Comparison of ENCODE assay signal across 1 cellular context in genomic region chr6:87472525-87473418, GRCh38.
TF ChIP-seq lines count a peak whose summit lies in the region.

Gene SLC35A1, plus strand, starts transcription at chr6:87472974. Its CDS starts 30 bp downstream, at chr6:87473004.

TF ChIP-seq in HepG2, 621 proteins besides CTCF, POLR2A, EP300 and RAD21 (continued from another document and continues in another):
- TF ChIP-seq ETV6 (CRISPR knock-in tag; conservative IDR thresholded peaks at IDR 0.05) (no peak), ZNF607 (CRISPR knock-in tag; IDR thresholded peaks at IDR 0.05; ENCODE audit: borderline replicate concordance) (peak; percentile 56), ZBTB39 (CRISPR knock-in tag; IDR thresholded peaks at IDR 0.05) (no peak), AGO1 (IDR thresholded peaks at IDR 0.05; ENCODE audit: low read depth, low read length, poor library complexity, severe bottlenecking) (no peak), SP2 (CRISPR knock-in tag; IDR thresholded peaks at IDR 0.05) (no peak; the same call in 1 of the 2 replicates), MTF1 (CRISPR knock-in tag; IDR thresholded peaks at IDR 0.05) (no peak), RBFOX2 (IDR thresholded peaks at IDR 0.05; ENCODE audit: low read depth, low read length) (peak; percentile 84), HNRNPL (IDR thresholded peaks at IDR 0.05; ENCODE audit: low read depth, low read length) (no peak), ZNF510 (CRISPR knock-in tag; IDR thresholded peaks at IDR 0.05; ENCODE audit: low read depth) (no peak), NFE2L2 (IDR thresholded peaks at IDR 0.05; ENCODE audit: low read length) (no peak), KLF12 (CRISPR knock-in tag; IDR thresholded peaks at IDR 0.05; ENCODE audit: borderline replicate concordance) (peak; percentile 87), ZNF781 (CRISPR knock-in tag; IDR thresholded peaks at IDR 0.05; ENCODE audit: borderline replicate concordance, not compliant biosample characterization) (peak; percentile 21), ZNF30 (CRISPR knock-in tag; IDR thresholded peaks at IDR 0.05) (no peak), ZNF382 (CRISPR knock-in tag; IDR thresholded peaks at IDR 0.05; ENCODE audit: borderline replicate concordance) (no peak), ZC3H4 (CRISPR knock-in tag; IDR thresholded peaks at IDR 0.05; ENCODE audit: borderline replicate concordance) (no peak), ZNF720 (CRISPR knock-in tag; IDR thresholded peaks at IDR 0.05) (no peak), ZSCAN25 (CRISPR knock-in tag; IDR thresholded peaks at IDR 0.05) (no peak), KAT8 (CRISPR knock-in tag; IDR thresholded peaks at IDR 0.05) (peak; percentile 91), ARID3A (IDR thresholded peaks at IDR 0.05; ENCODE audit: low read depth, low read length) (no peak), GFI1 (CRISPR knock-in tag; IDR thresholded peaks at IDR 0.05; ENCODE audit: borderline replicate concordance) (peak; percentile 41; the same call in 1 of the 2 replicates), ISX (CRISPR knock-in tag; conservative IDR thresholded peaks at IDR 0.05) (peak; percentile 86; the same call in 1 of the 2 replicates), NCOA2 (CRISPR knock-in tag; IDR thresholded peaks at IDR 0.05) (peak; percentile 52; the same call in 1 of the 2 replicates), MAF1 (CRISPR knock-in tag; IDR thresholded peaks at IDR 0.05; ENCODE audit: borderline replicate concordance) (0 out of 2 replicates have a peak, but pooled peaks have one; percentile 87), ZFP36 (IDR thresholded peaks at IDR 0.05; ENCODE audit: borderline replicate concordance, low read depth, low read length, partially characterized antibody) (no peak), ZNF264 (CRISPR knock-in tag; IDR thresholded peaks at IDR 0.05) (no peak), E2F5 (CRISPR knock-in tag; conservative IDR thresholded peaks at IDR 0.05) (no peak), SUZ12 (IDR thresholded peaks at IDR 0.05; ENCODE audit: low read depth, low read length) (peak; percentile 23; the same call in 1 of the 2 replicates), ZBTB46 (CRISPR knock-in tag; IDR thresholded peaks at IDR 0.05; ENCODE audit: borderline replicate concordance) (no peak), NR2F2 (IDR thresholded peaks at IDR 0.05; ENCODE audit: borderline replicate concordance, low read depth) (no peak), SOX5 (CRISPR knock-in tag; IDR thresholded peaks at IDR 0.05; ENCODE audit: borderline replicate concordance) (no peak; the same call in 1 of the 2 replicates), ZNF10 (CRISPR knock-in tag; IDR thresholded peaks at IDR 0.05; ENCODE audit: borderline replicate concordance, low read depth) (no peak), ZNF235 (CRISPR knock-in tag; IDR thresholded peaks at IDR 0.05; ENCODE audit: borderline replicate concordance) (peak; percentile 95), NFIC (IDR thresholded peaks at IDR 0.05; ENCODE audit: low read length) (no peak), NR2F1 (CRISPR knock-in tag; IDR thresholded peaks at IDR 0.05) (no peak), EHMT2 (IDR thresholded peaks at IDR 0.05; ENCODE audit: borderline replicate concordance, low read depth, low read length) (no peak), AHDC1 (CRISPR knock-in tag; IDR thresholded peaks at IDR 0.05; ENCODE audit: borderline replicate concordance) (0 out of 2 replicates have a peak, but pooled peaks have one; percentile 25), NR3C1 (CRISPR knock-in tag; IDR thresholded peaks at IDR 0.05) (no peak), TIGD3 (CRISPR knock-in tag; IDR thresholded peaks at IDR 0.05; ENCODE audit: borderline replicate concordance) (0 out of 2 replicates have a peak, but pooled peaks have one; percentile 9), ZNF296 (CRISPR knock-in tag; conservative IDR thresholded peaks at IDR 0.05) (peak; percentile 86; the same call in 1 of the 2 replicates), PHB2 (IDR thresholded peaks at IDR 0.05; ENCODE audit: partially characterized antibody) (no peak), MAX (IDR thresholded peaks at IDR 0.05) (peak; percentile 52; the same call in 1 of the 2 replicates), CAMTA2 (CRISPR knock-in tag; IDR thresholded peaks at IDR 0.05; ENCODE audit: borderline replicate concordance) (peak; percentile 67), TAF15 (IDR thresholded peaks at IDR 0.05; ENCODE audit: low read depth, low read length, poor library complexity, severe bottlenecking) (peak; percentile 40), HIVEP1 (CRISPR knock-in tag; IDR thresholded peaks at IDR 0.05) (peak; percentile 82), HHEX (CRISPR knock-in tag; IDR thresholded peaks at IDR 0.05) (no peak), AKAP8 (CRISPR knock-in tag; IDR thresholded peaks at IDR 0.05) (no peak), RBM39 (IDR thresholded peaks at IDR 0.05; ENCODE audit: low read depth, low read length, poor library complexity, severe bottlenecking) (no peak), KAT2B (IDR thresholded peaks at IDR 0.05; ENCODE audit: borderline replicate concordance, low read depth, low read length) (no peak), KAT7 (CRISPR knock-in tag; IDR thresholded peaks at IDR 0.05; ENCODE audit: borderline replicate concordance) (peak; percentile 73; the same call in 1 of the 2 replicates), ZBTB4 (CRISPR knock-in tag; IDR thresholded peaks at IDR 0.05; ENCODE audit: borderline replicate concordance) (no peak; the same call in 1 of the 2 replicates), RNF2 (conservative IDR thresholded peaks at IDR 0.05; ENCODE audit: low read depth) (no peak), SIX4 (CRISPR knock-in tag; IDR thresholded peaks at IDR 0.05) (no peak)
